Comparison of ENCODE assay signal across 1 cellular context in genomic region chr1:47593001-47593568, GRCh38.
A peak's percentile ranks its signal among the peaks of the same experiment; 100 is the strongest.
TF ChIP-seq lines count a peak whose summit lies in the region.

No MANE protein-coding gene starts in this region.

TF ChIP-seq in H1, 55 proteins besides CTCF, POLR2A, EP300 and RAD21 (continued from another document):
- TF ChIP-seq E2F6 (IDR thresholded peaks at IDR 0.05) (no peak), SP4 (IDR thresholded peaks at IDR 0.05; ENCODE audit: low read length) (no peak), CEBPB (IDR thresholded peaks at IDR 0.05; ENCODE audit: low read depth, low read length) (no peak), CHD1 (IDR thresholded peaks at IDR 0.05; ENCODE audit: low read depth, low read length) (no peak), CHD7 (IDR thresholded peaks at IDR 0.05; ENCODE audit: insufficient replicate concordance, low read length) (no peak), ATF3 (IDR thresholded peaks at IDR 0.05; ENCODE audit: insufficient read depth, low read depth, low read length) (no peak), ASH2L (IDR thresholded peaks at IDR 0.05; ENCODE audit: low read length) (peak; percentile 57), TEAD4 (IDR thresholded peaks at IDR 0.05; ENCODE audit: low read depth, low read length) (no peak)
